16 cellular contexts compared by ENCODE assay signal in the genomic region with DNA sequence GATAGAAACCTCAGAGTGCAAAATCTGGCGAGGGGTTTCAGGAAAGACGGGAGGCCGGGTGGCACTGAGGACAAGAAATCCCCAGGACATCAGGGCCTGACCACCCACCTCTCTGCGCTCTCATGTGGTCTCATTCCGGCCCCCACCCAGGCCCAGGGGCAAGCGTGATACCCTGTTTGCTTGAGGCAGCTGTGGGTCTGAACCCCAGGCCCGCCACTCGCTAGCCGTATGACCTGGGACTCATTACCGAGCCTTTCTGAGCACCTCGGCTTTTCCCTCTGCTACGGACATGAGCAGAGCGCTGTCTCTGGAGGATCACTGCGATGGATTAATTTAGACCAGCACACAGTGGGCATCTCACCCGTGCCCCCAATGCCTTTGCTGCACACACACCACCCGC. TPM values are rescaled to one million over a fixed set of nuclear protein-coding genes. Genes with fewer than 3 reads are reported as not detected.
A peak's percentile ranks its signal among the peaks of the same experiment; 100 is the strongest.
DNase-seq lines count a peak whose midpoint lies in the region; ATAC-seq and TF ChIP-seq lines count a peak whose summit lies in the region.
"Had no signal": no experiment of that assay in that cellular context is flagged by ENCODE, and none has a peak within 500 bp of the region (broad histone marks: within the 10 kb centered on the region; RNA-seq: fewer than 3 reads in every experiment).

No MANE protein-coding gene starts in this region.

- no peaks in the 10 kb centered on the region for H3K9me3 ChIP-seq in esophagus muscularis mucosa

- H3K4me1 Mint-ChIP-seq in activated CD8-positive, alpha-beta memory T cell treated with anti-CD3 and anti-CD28 coated beads, Interleukin-2, amount 10 ng/mL, durations not matched to agents 7 days and 5 days: no peaks in the 10 kb centered on the region
- H3K4me1 Mint-ChIP-seq in nephron: peaks cover 82% of the 10 kb centered on the region
- H3K4me1 Mint-ChIP-seq: central memory CD8-positive, alpha-beta T cell; stimulated activated naive B cell treated with anti-CD40 and anti-IgM and Interleukin-4, amounts not matched to agents 10 μg/mL and 1 μg/mL and 100 μg/mL, for 72 hours had no signal

- no peak overlapping the region for H3K4me3 ChIP-seq in esophagus muscularis mucosa
- no peak overlapping the region for H3K4me3 ChIP-seq in urinary bladder (ENCODE audit: low read depth, low read length)

- H3K27me3 Mint-ChIP-seq in activated CD8-positive, alpha-beta memory T cell treated with anti-CD3 and anti-CD28 coated beads, Interleukin-2, amount 10 ng/mL, durations not matched to agents 7 days and 5 days: peaks cover 9% of the 10 kb centered on the region
- H3K27me3 Mint-ChIP-seq in nephron (ENCODE audit: low read depth): peaks cover 60% of the 10 kb centered on the region
- H3K27me3 Mint-ChIP-seq: activated CD4-positive, alpha-beta memory T cell treated with anti-CD3 and anti-CD28 coated beads for 36 hours; CD4-positive, alpha-beta T cell had no signal

- CTCF ChIA-PET in activated CD8-positive, alpha-beta memory T cell treated with anti-CD3 and anti-CD28 coated beads, Interleukin-2, amount 10 ng/mL, durations not matched to agents 7 days and 5 days (lab: Charles Lee): interaction anchor here (1.0 to 2.6 kb wide), 9 partner anchors 36 to 202 kb away, joined by 3 to 20 read pairs (median 5); a partner anchor contains a TSS

- peak overlapping the region; percentile 35 to 65 (median 45) for H3K27ac ChIP-seq in esophagus muscularis mucosa (replicated peaks in 1 of 4)
- peak overlapping the region; percentile 54 for H3K27ac ChIP-seq in urinary bladder (ENCODE audit: low read depth)

- no peak overlapping the region for H3K27ac Mint-ChIP-seq in activated CD8-positive, alpha-beta memory T cell treated with anti-CD3 and anti-CD28 coated beads, Interleukin-2, amount 10 ng/mL, durations not matched to agents 7 days and 5 days
- H3K27ac Mint-ChIP-seq in nephron: peak overlapping the region; percentile 62 to 88 (median 70)
- H3K27ac Mint-ChIP-seq: activated CD4-positive, alpha-beta memory T cell treated with anti-CD3 and anti-CD28 coated beads for 36 hours; CD4-positive, alpha-beta T cell; stimulated activated naive B cell treated with anti-CD40 and anti-IgM and Interleukin-4, amounts not matched to agents 10 μg/mL and 1 μg/mL and 100 μg/mL, for 72 hours had no signal

- intact Hi-C loops in esophagus muscularis mucosa (cut with DNase I): loop anchor here (5.0 to 10.0 kb wide), 2 partner anchors 79 to 176 kb away; no protein-coding TSS in a partner anchor

- peaks cover 0 to 3% (median 0%) of the 10 kb centered on the region in 4 donors for H3K27me3 ChIP-seq in esophagus muscularis mucosa

- no peak for TF ChIP-seq POLR2A in esophagus muscularis mucosa (IDR thresholded peaks at IDR 0.05; ENCODE audit: low read depth)

- 86% methylated on average over 16 of the region's 16 CpGs for WGBS in esophagus muscularis mucosa
- 71% methylated on average over 16 of the region's 16 CpGs for WGBS in urinary bladder

- H3K36me3 ChIP-seq in esophagus muscularis mucosa (no peaks in the 10 kb centered on the region), urinary bladder (ENCODE audit: insufficient read depth) (no peaks in the 10 kb centered on the region)

- DNase-seq in activated CD8-positive, alpha-beta memory T cell treated with anti-CD3 and anti-CD28 coated beads, Interleukin-2, amount 10 ng/mL, durations not matched to agents 7 days and 5 days: peak; percentile 32
- no peak for DNase-seq in activated CD8-positive, alpha-beta memory T cell treated with anti-CD3 and anti-CD28 coated beads, Interleukin-2, amount 50 U/mL, for 48 hours
- DNase-seq in esophagus muscularis mucosa (ENCODE audit: extremely low spot score): no peak
- DNase-seq in EL: no peak
- DNase-seq in activated gamma-delta T cell treated with Interleukin-2 at 50 U/mL for 16 hours: no peak
- DNase-seq: CD4-positive, alpha-beta T cell; NCI-H510A; stimulated activated CD4-positive, alpha-beta T cell treated with anti-CD3 and anti-CD28 coated beads, Interleukin-4, amount 100 ng/mL, for 24 hours; stimulated activated naive B cell treated with anti-CD40 and anti-IgM and Interleukin-4, amounts not matched to agents 10 μg/mL and 1 μg/mL and 100 μg/mL, for 72 hours had no signal

- ATAC-seq in activated CD8-positive, alpha-beta memory T cell treated with anti-CD3 and anti-CD28 coated beads, Interleukin-2, amount 10 ng/mL, durations not matched to agents 7 days and 5 days: no peak
- no peak for ATAC-seq in GM18873 (IDR thresholded peaks at IDR 0.05; ENCODE audit: low FRiP score, unreplicated experiment)
- ATAC-seq: stimulated activated naive B cell treated with anti-CD40 and anti-IgM and Interleukin-4, amounts not matched to agents 10 μg/mL and 1 μg/mL and 100 μg/mL, for 72 hours had no signal

- H3K4me1 ChIP-seq in esophagus muscularis mucosa: peaks cover 30 to 33% (median 31%) of the 10 kb centered on the region in 4 donors
- H3K4me1 ChIP-seq in urinary bladder (ENCODE audit: insufficient read depth): no peaks in the 10 kb centered on the region

- no peaks in the 10 kb centered on the region for H3K36me3 Mint-ChIP-seq in activated CD8-positive, alpha-beta memory T cell treated with anti-CD3 and anti-CD28 coated beads, Interleukin-2, amount 10 ng/mL, durations not matched to agents 7 days and 5 days
- H3K36me3 Mint-ChIP-seq in nephron (ENCODE audit: low read depth): no peaks in the 10 kb centered on the region
- H3K36me3 Mint-ChIP-seq: activated CD4-positive, alpha-beta memory T cell treated with anti-CD3 and anti-CD28 coated beads for 36 hours; stimulated activated naive B cell treated with anti-CD40 and anti-IgM and Interleukin-4, amounts not matched to agents 10 μg/mL and 1 μg/mL and 100 μg/mL, for 72 hours had no signal

- H3K4me3 Mint-ChIP-seq in activated CD8-positive, alpha-beta memory T cell treated with anti-CD3 and anti-CD28 coated beads, Interleukin-2, amount 10 ng/mL, durations not matched to agents 7 days and 5 days: no peak overlapping the region
- peak overlapping the region in 1 of 3 experiments; percentile 46 for H3K4me3 Mint-ChIP-seq in nephron
- H3K4me3 Mint-ChIP-seq: activated CD4-positive, alpha-beta memory T cell treated with anti-CD3 and anti-CD28 coated beads for 36 hours; CD4-positive, alpha-beta T cell; central memory CD8-positive, alpha-beta T cell; stimulated activated naive B cell treated with anti-CD40 and anti-IgM and Interleukin-4, amounts not matched to agents 10 μg/mL and 1 μg/mL and 100 μg/mL, for 72 hours had no signal

- no peak for TF ChIP-seq EP300 in esophagus muscularis mucosa (IDR thresholded peaks at IDR 0.05)

- TF ChIP-seq CTCF in esophagus muscularis mucosa (IDR thresholded peaks at IDR 0.05): no peak
- no peak for TF ChIP-seq CTCF in nephron (IDR thresholded peaks at IDR 0.05; ENCODE audit: unreplicated experiment in 3 of 3)

- H3K9me3 Mint-ChIP-seq in activated CD8-positive, alpha-beta memory T cell treated with anti-CD3 and anti-CD28 coated beads, Interleukin-2, amount 10 ng/mL, durations not matched to agents 7 days and 5 days (ENCODE audit: low read depth): no peaks in the 10 kb centered on the region
- no peaks in the 10 kb centered on the region for H3K9me3 Mint-ChIP-seq in nephron
- H3K9me3 Mint-ChIP-seq: activated CD4-positive, alpha-beta memory T cell treated with anti-CD3 and anti-CD28 coated beads for 36 hours; CD4-positive, alpha-beta T cell; central memory CD8-positive, alpha-beta T cell; stimulated activated naive B cell treated with anti-CD40 and anti-IgM and Interleukin-4, amounts not matched to agents 10 μg/mL and 1 μg/mL and 100 μg/mL, for 72 hours had no signal

RNA-seq across cellular contexts. Expression of a gene that starts 25.5 kb away (rescaled TPM):
- 1 to 10 TPM; 8.2 to 8.3 TPM for total RNA-seq in activated CD8-positive, alpha-beta memory T cell treated with anti-CD3 and anti-CD28 coated beads, Interleukin-2, amount 10 ng/mL, durations not matched to agents 7 days and 5 days
- total RNA-seq in esophagus muscularis mucosa: 1 to 10 TPM; 2.2 to 6.2 (median 5.5) TPM
- 5.8 TPM for total RNA-seq in urinary bladder
- 4.4 TPM for polyA plus RNA-seq in urinary bladder

RNA-seq across cellular contexts. Expression of a gene that starts 35.3 kb away (rescaled TPM):
- under 1 TPM; 0.05 to 0.06 TPM for total RNA-seq in activated CD8-positive, alpha-beta memory T cell treated with anti-CD3 and anti-CD28 coated beads, Interleukin-2, amount 10 ng/mL, durations not matched to agents 7 days and 5 days
- total RNA-seq in esophagus muscularis mucosa (10 to 100 TPM in 1 of 4 donors, 1 to 10 TPM in 3; 4.1 to 10.3 (median 7.4) TPM), urinary bladder (7.4 TPM)
- polyA plus RNA-seq in urinary bladder: 9.1 TPM
- total RNA-seq: A172; CD4-positive, alpha-beta T cell; pulmonary artery endothelial cell had no signal

RNA-seq across cellular contexts. Expression of a gene that starts 40.2 kb away (rescaled TPM):
- 1 to 10 TPM; 1.1 to 1.4 TPM for total RNA-seq in activated CD8-positive, alpha-beta memory T cell treated with anti-CD3 and anti-CD28 coated beads, Interleukin-2, amount 10 ng/mL, durations not matched to agents 7 days and 5 days
- 10 to 100 TPM; 15.0 to 30.5 (median 23.0) TPM for total RNA-seq in esophagus muscularis mucosa
- total RNA-seq in urinary bladder: 13.3 TPM
- polyA plus RNA-seq in urinary bladder: 14.1 TPM
